3 cellular contexts compared by ENCODE assay signal in the genomic region with DNA sequence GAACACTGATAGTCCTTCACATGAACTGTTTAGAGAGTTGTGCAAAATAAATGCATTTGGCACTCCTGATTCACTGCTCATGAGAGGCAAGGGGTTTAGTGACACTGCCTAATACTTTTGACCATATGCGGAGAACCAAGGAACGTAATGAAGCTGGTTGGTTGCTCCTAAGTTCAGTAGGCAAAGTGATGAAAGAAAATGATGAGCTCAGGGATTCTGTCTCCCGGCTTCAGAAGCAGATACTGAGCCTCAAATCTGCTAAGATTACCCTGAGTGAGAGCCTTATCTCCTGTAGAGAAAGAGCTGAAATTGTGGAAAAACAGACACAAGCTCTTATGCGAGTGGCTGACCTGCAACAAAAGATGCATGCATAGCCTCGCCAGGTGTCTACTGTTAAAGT.
A peak's percentile ranks its signal among the peaks of the same experiment; 100 is the strongest.
TF ChIP-seq lines count a peak whose summit lies in the region.

No MANE protein-coding gene starts in this region.

TF ChIP-seq in A549, 52 proteins besides CTCF, POLR2A, EP300 and RAD21:
- TF ChIP-seq MAFK (IDR thresholded peaks at IDR 0.05; ENCODE audit: partially characterized antibody): peak; percentile 74

TF ChIP-seq in IMR-90, 13 proteins besides CTCF, POLR2A, EP300 and RAD21:
- TF ChIP-seq MAFK (IDR thresholded peaks at IDR 0.05; ENCODE audit: low read depth, low read length): peak; percentile 30; the same call in 1 of the 2 replicates

TF ChIP-seq in HepG2, 621 proteins besides CTCF, POLR2A, EP300 and RAD21:
- TF ChIP-seq MAFF (IDR thresholded peaks at IDR 0.05; ENCODE audit: low read depth, low read length) (peak; percentile 31; the same call in 1 of the 2 replicates), MAFK (conservative IDR thresholded peaks at IDR 0.05 in 1 of 2, IDR thresholded peaks at IDR 0.05 in 1 of 2; ENCODE audit: low read length in 2 of 2) (peak in 1 of 2 experiments; percentile 63; a peak in 2 of 4 replicates)
TF ChIP-seq in HepG2: peak in this region for 2; not testable (repeated sequence) for 619.
